Comparison of ENCODE assay signal across 12 cellular contexts in genomic region chr2:238493880-238494572, GRCh38.
A peak's percentile ranks its signal among the peaks of the same experiment; 100 is the strongest.
DNase-seq lines count a peak whose midpoint lies in the region; ATAC-seq, FAIRE-seq and TF ChIP-seq lines count a peak whose summit lies in the region.
"Had no signal": no experiment of that assay in that cellular context is flagged by ENCODE, and none has a peak within 500 bp of the region (broad histone marks: within the 10 kb centered on the region; RNA-seq: fewer than 3 reads in every experiment).

No MANE protein-coding gene starts in this region.

- no peaks in the 10 kb centered on the region for H3K36me3 Mint-ChIP-seq in CD8-positive, alpha-beta memory T cell

- peak overlapping the region; percentile 24 for H3K4me3 ChIP-seq in CD8-positive, alpha-beta memory T cell (ENCODE audit: low read length)
- H3K4me3 ChIP-seq in mucosa of descending colon (no peak overlapping the region), BE2C (ENCODE audit: low read depth, low read length) (no peak overlapping the region)
- H3K4me3 ChIP-seq: HAP-1 had no signal

- H3K27me3 ChIP-seq in CD8-positive, alpha-beta memory T cell (ENCODE audit: insufficient read depth, low read length, poor library complexity, severe bottlenecking): no peaks in the 10 kb centered on the region
- no peaks in the 10 kb centered on the region for H3K27me3 ChIP-seq in BE2C

- H3K4me1 ChIP-seq in CD8-positive, alpha-beta memory T cell (ENCODE audit: insufficient read depth, low read length): peaks cover 28% of the 10 kb centered on the region
- H3K4me1 ChIP-seq in mucosa of descending colon (ENCODE audit: low read depth) (peaks cover 6% of the 10 kb centered on the region), BE2C (no peaks in the 10 kb centered on the region)
- H3K4me1 ChIP-seq: HAP-1 had no signal

- peak overlapping the region in 7 of 8 donors; percentile 14 to 89 (median 67) for H3K27ac Mint-ChIP-seq in CD8-positive, alpha-beta memory T cell

- H3K27ac ChIP-seq in CD8-positive, alpha-beta memory T cell (ENCODE audit: low read depth, low read length): no peak overlapping the region

- no peak for FAIRE-seq in GM19239 (lab: Jason Lieb, UNC)
- FAIRE-seq: endometrium had no signal

- intact Hi-C loops in mucosa of descending colon (cut with DNase I, micrococcal nuclease): no loop called here

- no peaks in the 10 kb centered on the region for H3K9me3 ChIP-seq in CD8-positive, alpha-beta memory T cell (ENCODE audit: low read length)
- H3K9me3 ChIP-seq in mucosa of descending colon: no peaks in the 10 kb centered on the region
- no peaks in the 10 kb centered on the region for H3K9me3 ChIP-seq in BE2C
- H3K9me3 ChIP-seq: HAP-1 had no signal

- ATAC-seq in mucosa of descending colon (peak; percentile 82), HG03342 (IDR thresholded peaks at IDR 0.05; ENCODE audit: unreplicated experiment) (no peak)

- peaks cover 13 to 36% (median 15%) of the 10 kb centered on the region in 3 donors for H3K4me1 Mint-ChIP-seq in CD8-positive, alpha-beta memory T cell

- no peaks in the 10 kb centered on the region for H3K36me3 ChIP-seq in CD8-positive, alpha-beta memory T cell (ENCODE audit: insufficient read depth, low read length)
- H3K36me3 ChIP-seq in mucosa of descending colon (ENCODE audit: low read depth) (no peaks in the 10 kb centered on the region), BE2C (no peaks in the 10 kb centered on the region)
- H3K36me3 ChIP-seq: HAP-1 had no signal

- CTCF ChIA-PET in CD8-positive, alpha-beta memory T cell (lab: Charles Lee): no interaction called here

- H3K4me3 Mint-ChIP-seq in CD8-positive, alpha-beta memory T cell: peak overlapping the region in 6 of 7 donors; percentile 36 to 69 (median 58)

- in situ Hi-C loops in KBM-7 (cut with MboI; ENCODE audit: low pct_unique_long_range_greater_than_20kb, low sequenced_read_pairs): no loop called here

- DNase-seq in CD8-positive, alpha-beta memory T cell: peak in 2 of 5 donors; percentile 46 to 52
- DNase-seq in KBM-7 (peak; percentile 59), mucosa of descending colon (peak in 1 of 3 donors; percentile 28), GM19239 (ENCODE audit: insufficient read length, low spot score) (no peak), BE2C (no peak), medulla oblongata (ENCODE audit: extremely low spot score) (no peak)
- peak; percentile 74 for DNase-seq in activated CD8-positive, alpha-beta memory T cell treated with anti-CD3 and anti-CD28 coated beads for 24 hours
- DNase-seq: NCI-H226, occipital lobe had no signal

- peaks cover 0 to 6% of the 10 kb centered on the region in 2 donors for H3K27me3 Mint-ChIP-seq in CD8-positive, alpha-beta memory T cell

- POLR2A ChIA-PET in CD8-positive, alpha-beta memory T cell (lab: Charles Lee): no interaction called here

- no peak for TF ChIP-seq CTCF in mucosa of descending colon (IDR thresholded peaks at IDR 0.05)
- TF ChIP-seq CTCF in BE2C (IDR thresholded peaks at IDR 0.05; ENCODE audit: low read depth, low read length): no peak

- no peaks in the 10 kb centered on the region for H3K9me3 Mint-ChIP-seq in CD8-positive, alpha-beta memory T cell

Comparison
In these comparisons a context has a peak if more than half of its experiments do, and no peak if none do; other contexts are left out.
1. DNase-seq: peak in KBM-7 (single experiment) and activated CD8-positive, alpha-beta memory T cell treated with anti-CD3 and anti-CD28 coated beads for 24 hours (single experiment); none in GM19239 (single experiment), BE2C (single experiment) and medulla oblongata (single experiment).